In genomic region chr6:86205980-86206379, GRCh38 we compare ENCODE assay signal across 32 cellular contexts.
"Had no signal": no experiment of that assay in that cellular context is flagged by ENCODE, and none has a peak within 500 bp of the region (broad histone marks: within the 10 kb centered on the region; RNA-seq: fewer than 3 reads in every experiment).

No MANE protein-coding gene starts in this region.

- H3K4me1 ChIP-seq: adrenal gland, ascending aorta, body of pancreas, breast epithelium had no signal

- FAIRE-seq: astrocyte, bronchial epithelial cell had no signal

- H3K4me3 ChIP-seq: adrenal gland, ascending aorta, body of pancreas, breast epithelium, cardiac muscle cell had no signal

- ATAC-seq: activated naive CD4-positive, alpha-beta T cell treated with anti-CD3 and anti-CD28 coated beads, Interleukin-2, amount 50 U/mL, for 72 hours; activated naive CD8-positive, alpha-beta T cell treated with anti-CD3 and anti-CD28 coated beads, Interleukin-2, amount 50 U/mL, for 24 hours; activated T-cell treated with anti-CD3 and anti-CD28 coated beads, Interleukin-2, amount 50 U/mL, for 4 hours; activated T-cell treated with anti-CD3 and anti-CD28 coated beads, Interleukin-2, amount 50 U/mL, for 72 hours; activated T-helper 17 cell treated with anti-CD3 and anti-CD28 coated beads, Interleukin-2, amount 50 U/mL, for 72 hours; body of pancreas had no signal

- H3K9me3 ChIP-seq: adrenal gland, body of pancreas had no signal

- DNase-seq: activated effector memory CD4-positive, alpha-beta T cell treated with anti-CD3 and anti-CD28 coated beads, Interleukin-2, amount 50 U/mL, for 16 hours; activated effector memory CD4-positive, alpha-beta T cell treated with Interleukin-2 at 50 U/mL for 16 hours; activated gamma-delta T cell; activated gamma-delta T cell treated with Interleukin-2 at 50 U/mL for 16 hours; activated naive CD4-positive, alpha-beta T cell; activated naive CD4-positive, alpha-beta T cell treated with anti-CD3 and anti-CD28 coated beads for 36 hours; activated naive CD4-positive, alpha-beta T cell treated with anti-CD3 and anti-CD28 coated beads, Interleukin-2, amount 10 ng/mL, durations not matched to agents 7 days and 5 days; activated naive CD4-positive, alpha-beta T cell treated with anti-CD3 and anti-CD28 coated beads, Interleukin-2, amount 50 U/mL, for 16 hours; activated naive CD4-positive, alpha-beta T cell treated with Interleukin-2 at 50 U/mL for 16 hours; activated naive CD8-positive, alpha-beta T cell treated with anti-CD3 and anti-CD28 coated beads for 36 hours; activated naive CD8-positive, alpha-beta T cell treated with anti-CD3 and anti-CD28 coated beads, Interleukin-2, amount 10 ng/mL, durations not matched to agents 7 days and 5 days; activated naive CD8-positive, alpha-beta T cell treated with anti-CD3 and anti-CD28 coated beads, Interleukin-2, amount 50 U/mL, for 24 hours; activated T-cell treated with anti-CD3 and anti-CD28 coated beads, Interleukin-2, amount 50 U/mL, for 24 hours; activated T-cell treated with anti-CD3 and anti-CD28 coated beads, Interleukin-2, amount 50 U/mL, for 4 hours; activated T-cell treated with anti-CD3 and anti-CD28 coated beads, Interleukin-2, amount 50 U/mL, for 48 hours; activated T-cell treated with anti-CD3 and anti-CD28 coated beads, Interleukin-2, amount 50 U/mL, for 72 hours; adrenal gland; amniotic stem cell; amygdala; anterior cingulate cortex; body of pancreas; brain microvascular endothelial cell; caudate nucleus; central memory CD4-positive, alpha-beta T cell; cerebellar nuclear complex had no signal

- H3K27ac ChIP-seq: adrenal gland, ascending aorta, body of pancreas, brain microvascular endothelial cell, breast epithelium, cardiac muscle cell had no signal

- H3K36me3 ChIP-seq: adrenal gland, ascending aorta, brain microvascular endothelial cell, breast epithelium, cardiac muscle cell had no signal
